Comparison of ENCODE assay signal across 8 cellular contexts in genomic region chr10:125720002-125720382, GRCh38. TPM values are rescaled to one million over a fixed set of nuclear protein-coding genes. Genes with fewer than 3 reads are reported as not detected.
A peak's percentile ranks its signal among the peaks of the same experiment; 100 is the strongest.
DNase-seq lines count a peak whose midpoint lies in the region; ATAC-seq and TF ChIP-seq lines count a peak whose summit lies in the region.

No MANE protein-coding gene starts in this region.

- H3K27ac ChIP-seq in heart right ventricle (peak overlapping the region in 9 of 10 donors; percentile 79 to 94 (median 89)), adrenal gland (peak overlapping the region in 4 of 5 donors; percentile 57 to 88 (median 75)), thyroid gland (peak overlapping the region; percentile 64 to 94 (median 78))

- no peak for DNase-seq in heart right ventricle
- DNase-seq in left ventricle myocardium superior, result no peak
- DNase-seq in adrenal gland, result peak in 3 of 7 donors; percentile 3 to 59 (median 19)
- DNase-seq in left colon, result no peak
- DNase-seq in thyroid gland, result no peak
- no peak for DNase-seq in mesenteric fat pad (ENCODE audit: low spot score)
- no peak for DNase-seq in GM19240 (ENCODE audit: insufficient read length, low spot score)
- DNase-seq in SHP77 (lab: John Stamatoyannopoulos, UW), result no peak

- WGBS in heart right ventricle, 2 donors, result 1% methylated on average over 15 of the region's 15 CpGs
- 1% methylated on average over 14 to 15 of the region's 15 CpGs for WGBS in adrenal gland, 4 donors
- 1 to 2% methylated on average over 15 of the region's 15 CpGs for WGBS in thyroid gland, 2 donors

- TF ChIP-seq CTCF in heart right ventricle (IDR thresholded peaks at IDR 0.05) (no peak), adrenal gland (IDR thresholded peaks at IDR 0.05) (no peak), thyroid gland (IDR thresholded peaks at IDR 0.05) (no peak)

- H3K9me3 ChIP-seq in heart right ventricle, result peaks cover 0 to 15% (median 0%) of the 10 kb centered on the region in 11 donors
- H3K9me3 ChIP-seq in adrenal gland (replicated peaks in 1 of 3), result no peaks in the 10 kb centered on the region
- no peaks in the 10 kb centered on the region for H3K9me3 ChIP-seq in thyroid gland

- H3K36me3 ChIP-seq in heart right ventricle (peaks cover 0 to 43% (median 22%) of the 10 kb centered on the region in 9 donors), adrenal gland (replicated peaks in 1 of 2) (peaks cover 0 to 38% of the 10 kb centered on the region in 2 donors), thyroid gland (peaks cover 14 to 32% of the 10 kb centered on the region in 2 donors)

- peak overlapping the region; percentile 83 to 97 (median 90) for H3K4me3 ChIP-seq in heart right ventricle
- peak overlapping the region; percentile 50 to 84 (median 72) for H3K4me3 ChIP-seq in adrenal gland
- peak overlapping the region; percentile 50 to 94 (median 68) for H3K4me3 ChIP-seq in thyroid gland (replicated peaks in 1 of 3)

- H3K4me1 ChIP-seq in heart right ventricle (peaks cover 5 to 29% (median 15%) of the 10 kb centered on the region in 9 donors), adrenal gland (replicated peaks in 1 of 2) (peaks cover 10 to 21% of the 10 kb centered on the region in 2 donors), thyroid gland (peaks cover 7 to 9% of the 10 kb centered on the region in 2 donors)

- H3K27me3 ChIP-seq in heart right ventricle (no peaks in the 10 kb centered on the region), adrenal gland (no peaks in the 10 kb centered on the region), thyroid gland (no peaks in the 10 kb centered on the region)

- intact Hi-C loops in heart right ventricle (cut with DNase I) (loop anchor here in 4 of 10 donors (5.0 to 10.0 kb wide), 2 partner anchors 102 to 105 kb away; partner anchors contain the start of genes BCCIP (in 4 of the 4) and UROS (in 4 of the 4)), left ventricle myocardium superior (cut with micrococcal nuclease) (loop anchor here (10.0 kb wide), 1 partner anchor 105 kb away; the partner anchor contains the start of genes BCCIP and UROS), adrenal gland (cut with DNase I) (no loop called here), left colon (cut with DNase I, micrococcal nuclease) (no loop called here), thyroid gland (cut with DNase I) (no loop called here)

- no peak for ATAC-seq in heart right ventricle
- no peak for ATAC-seq in left ventricle myocardium superior
- ATAC-seq in left colon, result peak; percentile 1

- TF ChIP-seq POLR2A in adrenal gland (IDR thresholded peaks at IDR 0.05) (no peak), thyroid gland (IDR thresholded peaks at IDR 0.05) (no peak)

RNA-seq across cellular contexts. Expression of gene EDRF1, which starts 0.5 kb away (rescaled TPM):
- total RNA-seq in heart right ventricle (10 to 100 TPM in 6 of 10 donors, 1 to 10 TPM in 4; 7.7 to 13.2 (median 10.2) TPM), left ventricle myocardium superior (9.9 TPM), adrenal gland (10 to 100 TPM in 7 of 8 donors, 1 to 10 TPM in 1; 8.1 to 32.9 (median 15.4) TPM), left colon (10 to 100 TPM; 17.9 to 18.2 TPM), thyroid gland (10 to 100 TPM; 23.2 to 35.5 (median 30.9) TPM), mesenteric fat pad (15.6 TPM)
- polyA plus RNA-seq in heart right ventricle (10 to 100 TPM in 1 of 2 donors, 1 to 10 TPM in 1; 7.6 to 19.2 TPM), adrenal gland (10 to 100 TPM; 13.3 to 35.9 (median 21.7) TPM)

RNA-seq across cellular contexts. Expression of gene TEX36, which starts 37.0 kb away (rescaled TPM):
- total RNA-seq in heart right ventricle, result not detected
- polyA plus RNA-seq in heart right ventricle, result not detected
- not detected for total RNA-seq in left ventricle myocardium superior
- not detected for total RNA-seq in adrenal gland
- polyA plus RNA-seq in adrenal gland, result not detected
- not detected for total RNA-seq in left colon
- total RNA-seq in thyroid gland, result not detected
- not detected for total RNA-seq in mesenteric fat pad

RNA-seq across cellular contexts. Expression of gene MMP21, which starts 55.6 kb away (rescaled TPM):
- total RNA-seq in heart right ventricle (under 1 TPM in 3 of 10 donors, not detected in 7; 0.12 to 0.15 (median 0.15) TPM), left ventricle myocardium superior (not detected), adrenal gland (under 1 TPM in 2 of 8 donors, not detected in 6; 0.11 to 0.26 TPM), left colon (not detected), thyroid gland (under 1 TPM in 1 of 4 donors, not detected in 3; 0.67 TPM), mesenteric fat pad (0.29 TPM)
- polyA plus RNA-seq in heart right ventricle (under 1 TPM; 0.06 to 0.22 TPM), adrenal gland (under 1 TPM in 2 of 3 donors, not detected in 1; 0.24 to 0.27 TPM)
